In genomic region chr1:23964235-23964668, GRCh38 we compare ENCODE assay signal across 1 cellular context.
TF ChIP-seq lines count a peak whose summit lies in the region.

No MANE protein-coding gene starts in this region.

TF ChIP-seq in endothelial cell of umbilical vein, 7 proteins besides CTCF, POLR2A, EP300 and RAD21:
- TF ChIP-seq FOS (IDR thresholded peaks at IDR 0.05; ENCODE audit: borderline replicate concordance, insufficient read depth, low read length) (no peak), POLR2AphosphoS5 (IDR thresholded peaks at IDR 0.05; ENCODE audit: insufficient read depth, low read depth, low read length) (no peak), JUN (IDR thresholded peaks at IDR 0.05; ENCODE audit: borderline replicate concordance, insufficient read depth, insufficient read length, low read depth) (no peak), EZH2 (IDR thresholded peaks at IDR 0.05; ENCODE audit: borderline replicate concordance, low read depth, low read length, severe bottlenecking) (no peak), GATA2 (IDR thresholded peaks at IDR 0.05; ENCODE audit: insufficient read depth, insufficient read length, low read depth, low read length) (no peak), MAX (IDR thresholded peaks at IDR 0.05; ENCODE audit: insufficient read depth, insufficient read length) (no peak)
TF ChIP-seq in endothelial cell of umbilical vein: peak in this region for 0.
